In genomic region chr14:94145902-94146527, GRCh38 we compare ENCODE assay signal across 2 cellular contexts.
TF ChIP-seq lines count a peak whose summit lies in the region.

No MANE protein-coding gene starts in this region.

TF ChIP-seq in GM23338, 12 proteins besides CTCF, POLR2A, EP300 and RAD21:
- no peak for TF ChIP-seq CREB1 (CRISPR knock-in tag; IDR thresholded peaks at IDR 0.05; ENCODE audit: low read depth)
- no peak for TF ChIP-seq ETS1 (IDR thresholded peaks at IDR 0.05)
- TF ChIP-seq ZNF114 (CRISPR knock-in tag; IDR thresholded peaks at IDR 0.05): no peak
- TF ChIP-seq JUNB (IDR thresholded peaks at IDR 0.05; ENCODE audit: unreplicated experiment): no peak
- TF ChIP-seq ZNF331 (CRISPR knock-in tag; IDR thresholded peaks at IDR 0.05; ENCODE audit: low read depth): no peak
- no peak for TF ChIP-seq REST (IDR thresholded peaks at IDR 0.05; ENCODE audit: unreplicated experiment)
- no peak for TF ChIP-seq STAT1 (IDR thresholded peaks at IDR 0.05; ENCODE audit: unreplicated experiment)
- no peak for TF ChIP-seq ZNF462 (CRISPR knock-in tag; IDR thresholded peaks at IDR 0.05)
- no peak for TF ChIP-seq NANOG (IDR thresholded peaks at IDR 0.05; ENCODE audit: borderline replicate concordance)
- no peak for TF ChIP-seq EZH2 (IDR thresholded peaks at IDR 0.05; ENCODE audit: low read depth, unreplicated experiment)

TF ChIP-seq in K562, 482 proteins besides CTCF, POLR2A, EP300 and RAD21:
- TF ChIP-seq MAFF (IDR thresholded peaks at IDR 0.05; ENCODE audit: low read length) (peak; percentile 56), FOXA1 (IDR thresholded peaks at IDR 0.05; ENCODE audit: borderline replicate concordance) (no peak), GMEB1 (CRISPR knock-in tag; IDR thresholded peaks at IDR 0.05) (no peak), USF2 (CRISPR knock-in tag; IDR thresholded peaks at IDR 0.05) (no peak), ETS1 (conservative IDR thresholded peaks at IDR 0.05; ENCODE audit: control insufficient read depth, low read depth, low read length) (no peak), CHD2 (IDR thresholded peaks at IDR 0.05; ENCODE audit: low read depth, low read length) (no peak), ESRRB (CRISPR knock-in tag; IDR thresholded peaks at IDR 0.05; ENCODE audit: borderline replicate concordance) (no peak), RBBP5 (IDR thresholded peaks at IDR 0.05; ENCODE audit: borderline replicate concordance, insufficient read depth, low read length, poor library complexity, severe bottlenecking) (no peak), THRB (CRISPR knock-in tag; conservative IDR thresholded peaks at IDR 0.05) (no peak), FOXP1 (CRISPR knock-in tag; IDR thresholded peaks at IDR 0.05) (no peak), ZNF699 (CRISPR knock-in tag; IDR thresholded peaks at IDR 0.05; ENCODE audit: insufficient replicate concordance) (no peak), ETV1 (tag; conservative IDR thresholded peaks at IDR 0.05; ENCODE audit: low read depth) (no peak), PTBP1 (IDR thresholded peaks at IDR 0.05; ENCODE audit: low read depth, low read length) (no peak), HDAC8 (tag; IDR thresholded peaks at IDR 0.05) (no peak), ZC3H11A (IDR thresholded peaks at IDR 0.05; ENCODE audit: low read depth, low read length) (no peak), SNIP1 (IDR thresholded peaks at IDR 0.05; ENCODE audit: low read depth) (no peak), ZNF77 (CRISPR knock-in tag; IDR thresholded peaks at IDR 0.05) (no peak), USF1 (CRISPR knock-in tag; IDR thresholded peaks at IDR 0.05) (no peak), SLC30A9 (CRISPR knock-in tag; IDR thresholded peaks at IDR 0.05) (no peak), ZNF316 (IDR thresholded peaks at IDR 0.05) (peak; percentile 71), RBM25 (IDR thresholded peaks at IDR 0.05; ENCODE audit: low read depth, low read length, severe bottlenecking) (peak; percentile 86), C11orf30 (IDR thresholded peaks at IDR 0.05; ENCODE audit: low read depth) (peak; percentile 54), SREBF1 (IDR thresholded peaks at IDR 0.05; ENCODE audit: borderline replicate concordance, low read depth, low read length) (no peak), ZKSCAN1 (IDR thresholded peaks at IDR 0.05; ENCODE audit: low read depth, low read length) (no peak), ZNF274 (IDR thresholded peaks at IDR 0.05; ENCODE audit: borderline replicate concordance, low read depth, low read length) (no peak), ADNP (tag; IDR thresholded peaks at IDR 0.05) (no peak), ZBTB2 (IDR thresholded peaks at IDR 0.05) (no peak), CREB5 (CRISPR knock-in tag; IDR thresholded peaks at IDR 0.05) (no peak), MAFK (IDR thresholded peaks at IDR 0.05; ENCODE audit: low read length) (peak; percentile 71), AFF4 (CRISPR knock-in tag; IDR thresholded peaks at IDR 0.05) (no peak), GATAD2A (IDR thresholded peaks at IDR 0.05) (no peak), ELF4 (CRISPR knock-in tag; IDR thresholded peaks at IDR 0.05) (no peak), MAFG (tag; conservative IDR thresholded peaks at IDR 0.05) (peak; percentile 48; the same call in 1 of the 2 replicates), SRF (CRISPR knock-in tag; IDR thresholded peaks at IDR 0.05) (no peak)
